In the genomic region with DNA sequence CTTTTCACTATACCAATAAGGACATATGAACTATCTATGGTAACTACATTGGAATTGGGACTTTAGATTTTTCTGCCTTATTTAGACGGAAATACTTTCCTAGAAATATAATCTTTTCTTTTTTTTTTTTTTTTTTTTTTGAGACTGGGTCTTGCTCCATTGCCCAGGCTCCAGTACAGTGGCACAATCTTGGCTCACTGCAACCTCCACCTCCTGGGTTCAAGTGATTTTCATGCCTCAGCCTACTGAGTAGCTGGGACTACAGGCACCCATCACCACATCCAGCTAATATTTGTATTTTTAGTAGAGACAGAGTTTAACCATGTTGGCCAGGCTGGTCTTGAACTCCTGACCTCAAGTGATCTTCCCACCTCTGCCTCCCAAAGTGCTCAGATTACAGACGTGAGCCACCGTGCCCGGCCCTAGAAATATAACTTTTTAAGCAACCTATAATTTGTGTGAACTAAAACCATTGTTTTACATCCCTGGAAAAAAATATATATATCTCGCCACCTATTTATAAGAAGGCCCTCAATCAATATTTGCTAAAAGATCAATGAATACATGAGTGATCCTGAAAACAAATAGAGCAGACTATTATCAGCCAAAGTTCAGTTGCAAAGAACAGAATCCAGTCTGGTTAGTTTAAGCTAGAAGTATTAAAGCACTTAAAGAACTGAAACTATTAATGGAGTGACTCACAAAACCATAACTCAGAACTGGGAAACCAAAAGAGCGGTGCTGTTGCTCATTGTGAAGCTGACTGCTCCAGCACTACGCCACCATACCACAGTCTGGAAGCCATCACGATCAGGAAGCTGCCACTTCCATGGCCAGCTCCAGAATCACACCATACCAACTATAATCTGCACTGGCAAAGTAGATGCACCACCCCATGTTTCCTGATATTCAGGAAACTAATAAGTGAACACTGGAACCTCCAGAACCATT, we compare ENCODE assay signal across 8 cellular contexts. TPM values are rescaled to one million over a fixed set of nuclear protein-coding genes. Genes with fewer than 3 reads are reported as not detected.
DNase-seq lines count a peak whose midpoint lies in the region; ATAC-seq and TF ChIP-seq lines count a peak whose summit lies in the region.

No MANE protein-coding gene starts in this region.

- peak; percentile 42 to 45 for DNase-seq in stimulated activated CD4-positive, alpha-beta T cell treated with anti-CD3 and anti-CD28 coated beads, Interleukin-2, amount 100 ng/mL, for 24 hours
- DNase-seq in stimulated activated CD4-positive, alpha-beta T cell treated with anti-CD3 and anti-CD28 coated beads, Interleukin-4, amount 100 ng/mL, for 4 hours = no peak
- DNase-seq in type B pancreatic cell (ENCODE audit: extremely low spot score, unreplicated experiment) = no peak
- DNase-seq in NCI-H82 treated with DMSO at 0.1 percent for 48 hours (lab: John Stamatoyannopoulos, UW; ENCODE audit: unreplicated experiment) = no peak
- no peak for DNase-seq in AG08395 (ENCODE audit: low spot score)
- no peak for DNase-seq in putamen (ENCODE audit: low spot score)

- no peaks in the 10 kb centered on the region for H3K27me3 Mint-ChIP-seq in activated T-helper 17 cell treated with anti-CD3 and anti-CD28 coated beads, Interleukin-2, amount 50 U/mL, for 72 hours
- H3K27me3 Mint-ChIP-seq in type B pancreatic cell = no peaks in the 10 kb centered on the region

- H3K9me3 Mint-ChIP-seq in activated T-helper 17 cell treated with anti-CD3 and anti-CD28 coated beads, Interleukin-2, amount 50 U/mL, for 72 hours = no peaks in the 10 kb centered on the region
- H3K9me3 Mint-ChIP-seq in type B pancreatic cell = peaks cover 5% of the 10 kb centered on the region

- H3K4me1 Mint-ChIP-seq in activated T-helper 17 cell treated with anti-CD3 and anti-CD28 coated beads, Interleukin-2, amount 50 U/mL, for 72 hours = peaks cover 36% of the 10 kb centered on the region
- peaks cover 16% of the 10 kb centered on the region for H3K4me1 Mint-ChIP-seq in type B pancreatic cell (ENCODE audit: unreplicated experiment)

- H3K36me3 Mint-ChIP-seq in activated T-helper 17 cell treated with anti-CD3 and anti-CD28 coated beads, Interleukin-2, amount 50 U/mL, for 72 hours (ENCODE audit: low read depth) = no peaks in the 10 kb centered on the region
- no peaks in the 10 kb centered on the region for H3K36me3 Mint-ChIP-seq in type B pancreatic cell

- H3K27ac Mint-ChIP-seq in activated T-helper 17 cell treated with anti-CD3 and anti-CD28 coated beads, Interleukin-2, amount 50 U/mL, for 72 hours = peak overlapping the region; percentile 62
- peak overlapping the region; percentile 31 for H3K27ac Mint-ChIP-seq in type B pancreatic cell

- peak; percentile 55 for ATAC-seq in HG03135 (IDR thresholded peaks at IDR 0.05; ENCODE audit: unreplicated experiment)
- peak; percentile 90 for ATAC-seq in activated T-helper 17 cell treated with anti-CD3 and anti-CD28 coated beads, Interleukin-2, amount 50 U/mL, for 72 hours (replicated peaks)

- TF ChIP-seq CTCF in type B pancreatic cell (conservative IDR thresholded peaks at IDR 0.05) = no peak

- H3K4me3 Mint-ChIP-seq in activated T-helper 17 cell treated with anti-CD3 and anti-CD28 coated beads, Interleukin-2, amount 50 U/mL, for 72 hours = peak overlapping the region; percentile 54
- no peak overlapping the region for H3K4me3 Mint-ChIP-seq in type B pancreatic cell

RNA-seq across cellular contexts. Expression of a gene that starts 8.4 kb away (rescaled TPM):
- total RNA-seq in activated T-helper 17 cell treated with anti-CD3 and anti-CD28 coated beads, Interleukin-2, amount 50 U/mL, for 72 hours = 100 to 1,000 TPM in 1 of 2 donors, 10 to 100 TPM in 1; 84.9 to 122 TPM
- 49.4 and 72.3 TPM in 2 replicates for total RNA-seq in type B pancreatic cell (ENCODE audit: low replicate concordance)

RNA-seq across cellular contexts. Expression of a gene that starts 54.8 kb away (rescaled TPM):
- total RNA-seq in activated T-helper 17 cell treated with anti-CD3 and anti-CD28 coated beads, Interleukin-2, amount 50 U/mL, for 72 hours = 100 to 1,000 TPM in 1 of 2 donors, 10 to 100 TPM in 1; 85.2 to 123 TPM
- total RNA-seq in type B pancreatic cell (ENCODE audit: low replicate concordance) = 14.0 and 16.1 TPM in 2 replicates

Comparison
In these comparisons a context has a peak if more than half of its experiments do, and no peak if none do; other contexts are left out.
1. DNase-seq: peak in stimulated activated CD4-positive, alpha-beta T cell treated with anti-CD3 and anti-CD28 coated beads, Interleukin-2, amount 100 ng/mL, for 24 hours (2 of 2); none in stimulated activated CD4-positive, alpha-beta T cell treated with anti-CD3 and anti-CD28 coated beads, Interleukin-4, amount 100 ng/mL, for 4 hours (0 of 2), type B pancreatic cell (single experiment), NCI-H82 treated with DMSO at 0.1 percent for 48 hours (single experiment), AG08395 (single experiment) and putamen (single experiment).